19 cellular contexts compared by ENCODE assay signal in genomic region chr10:28946479-28946878, GRCh38.
A peak's percentile ranks its signal among the peaks of the same experiment; 100 is the strongest.
DNase-seq lines count a peak whose midpoint lies in the region; ATAC-seq and FAIRE-seq lines count a peak whose summit lies in the region.
"Had no signal": no experiment of that assay in that cellular context is flagged by ENCODE, and none has a peak within 500 bp of the region (broad histone marks: within the 10 kb centered on the region; RNA-seq: fewer than 3 reads in every experiment).

No MANE protein-coding gene starts in this region.

- no peak for FAIRE-seq in RCC 7860 (lab: Jason Lieb, UNC)
- FAIRE-seq: colon, endothelial cell of umbilical vein had no signal

- ATAC-seq in HG02623 (IDR thresholded peaks at IDR 0.05; ENCODE audit: unreplicated experiment): no peak
- no peak for ATAC-seq in activated CD4-positive, CD25-positive, alpha-beta regulatory T cell treated with anti-CD3 and anti-CD28 coated beads, Interleukin-2, amount 50 U/mL, for 24 hours

- peak; percentile 90 for DNase-seq in EL
- peak; percentile 13 for DNase-seq in RCC 7860 (ENCODE audit: low spot score)
- peak; percentile 76 for DNase-seq in fibroblast of peridontal ligament (ENCODE audit: extremely low read depth)
- DNase-seq in skeletal muscle cell (ENCODE audit: low read depth): peak; percentile 12
- DNase-seq in NCI-H187 (lab: John Stamatoyannopoulos, UW): no peak
- no peak for DNase-seq in DMS79 (lab: John Stamatoyannopoulos, UW)
- DNase-seq: activated B cell treated with CpG ODN at 0.5 μM for 24 hours; amygdala; C1 segment of cervical spinal cord; DMS53; mesendoderm; NCI-H1436 treated with DMSO at 0.1 percent for 48 hours; NCI-H345; NK-92 treated with Interleukin-12 subunit alpha and Interleukin-12 subunit beta, amount 100 ng/mL, for 24 hours; T-helper 2 cell had no signal

- H3K4me3 ChIP-seq in skeletal muscle cell (ENCODE audit: low read depth, low read length): no peak overlapping the region

Comparison
In these comparisons a context has a peak if more than half of its experiments do, and no peak if none do; other contexts are left out.
1. DNase-seq: peak in EL (single experiment), RCC 7860 (single experiment), fibroblast of peridontal ligament (single experiment) and skeletal muscle cell (single experiment); none in NCI-H187 (0 of 2) and DMS79 (single experiment).